5 cellular contexts compared by ENCODE assay signal in the genomic region with DNA sequence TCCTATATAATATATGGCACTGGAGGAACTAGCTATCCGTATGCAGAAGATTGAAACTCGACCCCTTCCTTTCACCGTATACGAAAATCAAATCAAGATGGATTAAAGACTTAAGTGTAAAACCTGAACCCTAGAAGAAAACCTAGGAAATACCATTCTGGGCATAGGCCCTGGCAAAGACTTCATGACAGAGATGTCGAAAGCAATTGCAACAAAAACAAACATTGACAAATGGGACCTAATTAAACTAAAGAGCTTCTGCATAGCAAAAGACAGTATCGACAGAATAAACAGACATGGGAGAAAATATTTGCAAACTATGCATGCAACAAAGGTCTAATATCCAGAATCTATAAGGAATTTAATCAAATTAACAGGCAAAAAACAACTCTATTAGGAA.
"Had no signal": no experiment of that assay in that cellular context is flagged by ENCODE, and none has a peak within 500 bp of the region (broad histone marks: within the 10 kb centered on the region; RNA-seq: fewer than 3 reads in every experiment).

No MANE protein-coding gene starts in this region.

- H3K27ac Mint-ChIP-seq: GM23338, H9, IgD-negative memory B cell had no signal

- H3K4me3 ChIP-seq: GM23338 had no signal

- H3K4me2 ChIP-seq: GM23338 had no signal

- DNase-seq: H9, HCEC 1CT, KBM-7 had no signal

- H3K27me3 Mint-ChIP-seq: IgD-negative memory B cell had no signal

- H3K4me3 Mint-ChIP-seq: GM23338, H9, IgD-negative memory B cell had no signal

- H3K9me3 Mint-ChIP-seq: GM23338, H9, IgD-negative memory B cell had no signal

- H3K36me3 Mint-ChIP-seq: IgD-negative memory B cell had no signal

- ATAC-seq: GM23338 had no signal
